ENCODE assay signal across 8 cellular contexts in the genomic region with DNA sequence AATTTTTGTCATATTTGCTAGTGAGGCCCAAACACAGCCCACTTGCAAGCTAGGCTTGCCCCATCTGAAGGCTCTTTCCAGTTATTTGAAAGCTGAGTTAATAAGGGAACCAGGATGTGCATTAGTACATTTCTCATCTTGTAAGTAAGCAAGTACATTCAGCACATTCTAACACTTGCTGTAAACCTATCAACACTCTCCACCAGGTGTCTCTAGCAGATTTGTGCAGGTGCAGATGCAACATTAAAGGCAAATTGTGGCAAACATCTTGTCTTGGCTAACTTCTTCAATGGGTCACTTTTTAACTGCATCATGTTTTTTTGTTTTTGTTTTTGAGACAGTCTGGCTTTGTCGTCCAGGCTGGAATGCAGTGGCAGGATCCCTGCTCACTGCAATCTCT. TPM values are rescaled to one million over a fixed set of nuclear protein-coding genes. Genes with fewer than 3 reads are reported as not detected.
DNase-seq lines count a peak whose midpoint lies in the region; ATAC-seq and TF ChIP-seq lines count a peak whose summit lies in the region.

No MANE protein-coding gene starts in this region.

- H3K36me3 ChIP-seq in IMR-90 (ENCODE audit: control insufficient read depth, insufficient read depth, low read length) (no peaks in the 10 kb centered on the region), Peyer's patch (no peaks in the 10 kb centered on the region), MG63 (no peaks in the 10 kb centered on the region)

- intact Hi-C loops in IMR-90 (cut with micrococcal nuclease), result no loop called here
- intact Hi-C loops in dorsolateral prefrontal cortex (cut with DNase I), result no loop called here
- intact Hi-C loops in natural killer cell (cut with micrococcal nuclease), result loop anchor here (1.0 to 2.0 kb wide), 2 partner anchors 297 to 422 kb away; no protein-coding TSS in a partner anchor

- no peak overlapping the region for H2AFZ ChIP-seq in IMR-90 (replicated peaks; ENCODE audit: low read length, poor library complexity)

- no peak overlapping the region for H3K4me2 ChIP-seq in IMR-90 (ENCODE audit: low read depth, low read length)

- no peak overlapping the region for H4K8ac ChIP-seq in IMR-90 (ENCODE audit: low read depth in 2 of 2, low read length in 2 of 2)

- in situ Hi-C loops in IMR-90 (cut with MboI; ENCODE audit: low sequenced_read_pairs), result no loop called here

- H2AK9ac ChIP-seq in IMR-90 (replicated peaks; ENCODE audit: low read depth, low read length, poor library complexity), result no peak overlapping the region

- H4K5ac ChIP-seq in IMR-90 (ENCODE audit: low read depth, low read length), result no peak overlapping the region

- H3K79me1 ChIP-seq in IMR-90 (ENCODE audit: low read depth in 1 of 2, low read length in 2 of 2), result no peaks in the 10 kb centered on the region

- H3K4me3 Mint-ChIP-seq in natural killer cell, result no peak overlapping the region

- H4K91ac ChIP-seq in IMR-90 (ENCODE audit: insufficient read depth, low read depth, low read length), result no peak overlapping the region

- H2BK120ac ChIP-seq in IMR-90 (ENCODE audit: low read depth, low read length), result no peak overlapping the region

- H3K14ac ChIP-seq in IMR-90 (replicated peaks; ENCODE audit: low read depth, low read length), result no peak overlapping the region

- H3K9me3 Mint-ChIP-seq in natural killer cell, result no peaks in the 10 kb centered on the region

- no peak overlapping the region for H2BK15ac ChIP-seq in IMR-90 (ENCODE audit: low read depth, low read length)

- POLR2A ChIA-PET in IMR-90 (lab: Charles Lee; ENCODE audit: unreplicated experiment), result no interaction called here

- no peak overlapping the region for H3K18ac ChIP-seq in IMR-90 (ENCODE audit: low read depth, low read length)

- H3K27me3 ChIP-seq in IMR-90 (ENCODE audit: control insufficient read depth, insufficient read depth, low read length), result no peaks in the 10 kb centered on the region
- H3K27me3 ChIP-seq in Peyer's patch, result no peaks in the 10 kb centered on the region
- H3K27me3 ChIP-seq in dorsolateral prefrontal cortex, result no peaks in the 10 kb centered on the region
- no peaks in the 10 kb centered on the region for H3K27me3 ChIP-seq in MG63

- H3K9me3 ChIP-seq in IMR-90 (ENCODE audit: control insufficient read depth, insufficient read depth, low read length), result no peaks in the 10 kb centered on the region
- H3K9me3 ChIP-seq in Peyer's patch, result no peaks in the 10 kb centered on the region
- no peaks in the 10 kb centered on the region for H3K9me3 ChIP-seq in MG63

- H3K4me3 ChIP-seq in IMR-90 (ENCODE audit: insufficient read depth, low read depth, low read length) (no peak overlapping the region), Peyer's patch (no peak overlapping the region), dorsolateral prefrontal cortex (no peak overlapping the region), MG63 (no peak overlapping the region)

- H2BK5ac ChIP-seq in IMR-90 (ENCODE audit: low read depth, low read length, poor library complexity, severe bottlenecking), result no peak overlapping the region

- no peak overlapping the region for H2AK5ac ChIP-seq in IMR-90 (ENCODE audit: low read depth, low read length)

- H4K20me1 ChIP-seq in IMR-90 (ENCODE audit: insufficient read depth, low read length), result no peaks in the 10 kb centered on the region

- peak; percentile 92 for ATAC-seq in GM21390 (IDR thresholded peaks at IDR 0.05; ENCODE audit: unreplicated experiment)
- ATAC-seq in IMR-90 (ENCODE audit: low read depth), result no peak
- peak; percentile 64 to 80 (median 79) for ATAC-seq in natural killer cell

- H3K9ac ChIP-seq in IMR-90 (ENCODE audit: low read depth, low read length), result no peak overlapping the region

- H3K27ac Mint-ChIP-seq in natural killer cell, result no peak overlapping the region

- no peaks in the 10 kb centered on the region for H3K27me3 Mint-ChIP-seq in natural killer cell (ENCODE audit: low read depth in 2 of 2)

- no peaks in the 10 kb centered on the region for H3K9me1 ChIP-seq in IMR-90 (ENCODE audit: insufficient read depth, low read length)

- H3K4me1 ChIP-seq in IMR-90 (ENCODE audit: control insufficient read depth, insufficient read depth, low read length), result no peaks in the 10 kb centered on the region
- H3K4me1 ChIP-seq in Peyer's patch, result no peaks in the 10 kb centered on the region

- CTCF ChIA-PET in IMR-90 (lab: Yijun Ruan, JAX), result interaction anchor here (0.6 kb wide), 1 partner anchor 282 kb away, joined by 3 read pairs; no protein-coding TSS in a partner anchor

- H3K27ac ChIP-seq in IMR-90 (ENCODE audit: insufficient read depth, low read length) (no peak overlapping the region), Peyer's patch (no peak overlapping the region), dorsolateral prefrontal cortex (no peak overlapping the region)

- TF ChIP-seq RAD21 in IMR-90 (IDR thresholded peaks at IDR 0.05; ENCODE audit: low read length), result peak; percentile 36; the same call in 1 of the 2 replicates

- DNase-seq in activated T-cell treated with anti-CD3 and anti-CD28 coated beads for 24 hours (ENCODE audit: low read depth) (peak; percentile 16), activated T-cell treated with anti-CD3 and anti-CD28 coated beads for 4 hours (no peak), IMR-90 (peak; percentile 41), Peyer's patch (peak in 1 of 3 donors; percentile 55), dorsolateral prefrontal cortex (peak in 1 of 10 donors; percentile 32), natural killer cell (no peak), MG63 (no peak)

- no peak overlapping the region for H2BK20ac ChIP-seq in IMR-90 (ENCODE audit: low read depth, low read length)

- no CpG with 5 or more reads among the region's 1 CpG for WGBS in IMR-90 (ENCODE audit: extremely low coverage in 2 of 2, insufficient read length in 1 of 2), 2 experiments

- no TSS peak for BruUV-seq in IMR-90 (replicated peaks; lab: Mats Ljungman, UMichigan)

- no peak overlapping the region for H3K23ac ChIP-seq in IMR-90 (ENCODE audit: low read depth, low read length)

- peaks cover 0 to 5% of the 10 kb centered on the region in 2 donors for H3K4me1 Mint-ChIP-seq in natural killer cell

- dilution Hi-C loops in IMR-90 (cut with HindIII; ENCODE audit: low sequenced_read_pairs, unreplicated experiment), result no loop called here

- TF ChIP-seq POLR2A in IMR-90 (IDR thresholded peaks at IDR 0.05; ENCODE audit: low read depth, low read length) (no peak), Peyer's patch (IDR thresholded peaks at IDR 0.05) (no peak)

- H3K36me3 Mint-ChIP-seq in natural killer cell, result no peaks in the 10 kb centered on the region

- H3K4ac ChIP-seq in IMR-90 (ENCODE audit: low read depth, low read length), result no peak overlapping the region

- no peak overlapping the region for H3K56ac ChIP-seq in IMR-90 (ENCODE audit: extremely low read depth, insufficient read depth, low read length)

- TF ChIP-seq CTCF in IMR-90 (conservative IDR thresholded peaks at IDR 0.05; ENCODE audit: low read depth, low read length), result peak; percentile 27; the same call in 1 of the 2 replicates
- TF ChIP-seq CTCF in Peyer's patch (IDR thresholded peaks at IDR 0.05), result peak; percentile 9 to 92 (median 70)
- peak in 54 of 56 donors; percentile 10 to 70 (median 47) for TF ChIP-seq CTCF in dorsolateral prefrontal cortex (IDR thresholded peaks at IDR 0.05 in 54 of 56, conservative IDR thresholded peaks at IDR 0.05 in 2 of 56; ENCODE audit: low read depth in 1 of 56, partially characterized antibody in 56 of 56)
- peak; percentile 51 for TF ChIP-seq CTCF in natural killer cell (IDR thresholded peaks at IDR 0.05)

TF ChIP-seq in IMR-90, 13 proteins besides CTCF, POLR2A, EP300 and RAD21:
- TF ChIP-seq, protein P1, sequence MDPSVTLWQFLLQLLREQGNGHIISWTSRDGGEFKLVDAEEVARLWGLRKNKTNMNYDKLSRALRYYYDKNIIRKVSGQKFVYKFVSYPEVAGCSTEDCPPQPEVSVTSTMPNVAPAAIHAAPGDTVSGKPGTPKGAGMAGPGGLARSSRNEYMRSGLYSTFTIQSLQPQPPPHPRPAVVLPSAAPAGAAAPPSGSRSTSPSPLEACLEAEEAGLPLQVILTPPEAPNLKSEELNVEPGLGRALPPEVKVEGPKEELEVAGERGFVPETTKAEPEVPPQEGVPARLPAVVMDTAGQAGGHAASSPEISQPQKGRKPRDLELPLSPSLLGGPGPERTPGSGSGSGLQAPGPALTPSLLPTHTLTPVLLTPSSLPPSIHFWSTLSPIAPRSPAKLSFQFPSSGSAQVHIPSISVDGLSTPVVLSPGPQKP (IDR thresholded peaks at IDR 0.05; ENCODE audit: borderline replicate concordance, low read depth, low read length), result no peak
- TF ChIP-seq CEBPB (IDR thresholded peaks at IDR 0.05; ENCODE audit: low read depth, low read length) (no peak), SMC3 (IDR thresholded peaks at IDR 0.05; ENCODE audit: low read depth, low read length) (peak; percentile 28), MXI1 (IDR thresholded peaks at IDR 0.05; ENCODE audit: borderline replicate concordance, low read depth, low read length) (no peak), NFE2L2 (IDR thresholded peaks at IDR 0.05; ENCODE audit: low read depth, low read length) (no peak), BHLHE40 (IDR thresholded peaks at IDR 0.05; ENCODE audit: low read depth, low read length) (no peak), FOS (IDR thresholded peaks at IDR 0.05; ENCODE audit: low read depth, low read length) (no peak), CHD1 (IDR thresholded peaks at IDR 0.05; ENCODE audit: low read depth, low read length) (no peak)

RNA-seq across cellular contexts. Expression of gene MFSD6, which starts 25.3 kb away (rescaled TPM):
- 7.7 and 8.1 TPM in 2 replicates for total RNA-seq in IMR-90 (2012; rRNA removed)
- polyA plus RNA-seq in IMR-90 (2012; rRNA removed), result 4.0 and 4.2 TPM in 2 replicates
- 2.7 and 4.8 TPM in 2 replicates for polyA plus RNA-seq in IMR-90 (2012; cell fraction: cytosol; rRNA removed)
- 1.6 and 5.3 TPM in 2 replicates for polyA plus RNA-seq in IMR-90 (2012; cell fraction: nucleus; rRNA removed; ENCODE audit: low replicate concordance)
- 100 to 1,000 TPM in 3 of 4 donors, 10 to 100 TPM in 1; 40.4 to 184 (median 119) TPM for total RNA-seq in Peyer's patch
- 100 to 1,000 TPM in 107 of 120 experiments, 10 to 100 TPM in 13; 57.2 to 174 (median 137) TPM for total RNA-seq in dorsolateral prefrontal cortex
- 10 to 100 TPM; 36.7 to 50.5 (median 48.0) TPM for total RNA-seq in natural killer cell
- 0.52 and 0.53 TPM in 2 replicates for total RNA-seq in MG63 (2014; rRNA removed; shearing (Covaris generic); ENCODE audit: low replicate concordance)

RNA-seq across cellular contexts. Expression of gene INPP1, which starts 39.5 kb away (rescaled TPM):
- total RNA-seq in IMR-90 (2012; rRNA removed), result 3.6 and 4.1 TPM in 2 replicates
- 10.1 and 10.7 TPM in 2 replicates for polyA plus RNA-seq in IMR-90 (2012; rRNA removed)
- polyA plus RNA-seq in IMR-90 (2012; cell fraction: cytosol; rRNA removed), result 3.0 and 5.1 TPM in 2 replicates
- 6.9 and 28.7 TPM in 2 replicates for polyA plus RNA-seq in IMR-90 (2012; cell fraction: nucleus; rRNA removed; ENCODE audit: low replicate concordance)
- 10 to 100 TPM; 10.7 to 37.9 (median 32.1) TPM for total RNA-seq in Peyer's patch
- total RNA-seq in dorsolateral prefrontal cortex, result 10 to 100 TPM; 32.3 to 82.1 (median 48.4) TPM
- total RNA-seq in natural killer cell, result 10 to 100 TPM in 1 of 3 donors, 1 to 10 TPM in 2; 9.5 to 16.7 (median 9.6) TPM
- 15.9 and 66.6 TPM in 2 replicates for total RNA-seq in MG63 (2014; rRNA removed; shearing (Covaris generic); ENCODE audit: low replicate concordance)

Comparison
In these comparisons a context has a peak if more than half of its experiments do, and no peak if none do; other contexts are left out.
1. DNase-seq: peak in activated T-cell treated with anti-CD3 and anti-CD28 coated beads for 24 hours (single experiment) and IMR-90 (single experiment); none in activated T-cell treated with anti-CD3 and anti-CD28 coated beads for 4 hours (single experiment), natural killer cell (single experiment) and MG63 (single experiment).
2. Peak in every context shown above with its lines, with median percentiles within 50 percentile points of each other: CTCF ChIP-seq.